In genomic region chr13:96849091-96849490, GRCh38 we compare ENCODE assay signal across 3 cellular contexts.
"Had no signal": no experiment of that assay in that cellular context is flagged by ENCODE, and none has a peak within 500 bp of the region (broad histone marks: within the 10 kb centered on the region; RNA-seq: fewer than 3 reads in every experiment).

No MANE protein-coding gene starts in this region.

- DNase-seq: GDM1, GF-D8 had no signal

- H3K4me3 ChIP-seq: GM12878 had no signal

- ATAC-seq: GM12878 had no signal
